ENCODE assay signal across 20 cellular contexts in the genomic region with DNA sequence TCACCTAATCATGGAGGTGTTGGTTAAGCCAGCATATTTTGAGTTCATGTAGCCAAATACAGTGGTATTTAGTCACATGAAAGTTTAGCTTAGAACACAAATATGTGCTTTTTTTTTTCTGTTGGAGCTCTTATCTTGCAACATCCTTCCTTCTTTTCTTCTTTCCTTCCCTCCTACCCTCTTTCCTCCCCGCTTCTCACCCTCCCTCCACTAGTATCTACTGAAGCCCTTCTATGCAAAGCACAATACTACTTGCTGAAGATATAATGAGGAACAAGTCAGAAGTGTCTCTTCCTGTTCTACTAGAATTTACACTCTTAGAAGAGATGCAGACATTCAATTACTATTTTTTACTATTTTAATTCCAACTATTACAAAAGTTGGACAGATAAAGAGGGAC.
DNase-seq lines count a peak whose midpoint lies in the region; ATAC-seq and TF ChIP-seq lines count a peak whose summit lies in the region.
"Had no signal": no experiment of that assay in that cellular context is flagged by ENCODE, and none has a peak within 500 bp of the region (broad histone marks: within the 10 kb centered on the region; RNA-seq: fewer than 3 reads in every experiment).

No MANE protein-coding gene starts in this region.

- no peaks in the 10 kb centered on the region for H3K9me3 Mint-ChIP-seq in type B pancreatic cell
- H3K9me3 Mint-ChIP-seq: CD8-positive, alpha-beta memory T cell; immature natural killer cell; stimulated activated naive CD8-positive, alpha-beta T cell treated with anti-CD3 and anti-CD28 coated beads, Interleukin-15, Interleukin-2, amounts not matched to agents 100 ng/mL and 50 ng/mL, for 24 hours had no signal

- intact Hi-C loops in aorta (cut with DNase I) = no loop called here
- intact Hi-C loops in gastrocnemius medialis (cut with DNase I; ENCODE audit: low total_unique reads) = no loop called here

- peak overlapping the region; percentile 19 for H3K4me3 ChIP-seq in DOHH2 (ENCODE audit: low read length)
- no peak overlapping the region for H3K4me3 ChIP-seq in choroid plexus epithelial cell (ENCODE audit: low read depth, low read length)
- no peak overlapping the region for H3K4me3 ChIP-seq in aorta (ENCODE audit: low read length in 2 of 2)
- no peak overlapping the region for H3K4me3 ChIP-seq in gastrocnemius medialis
- H3K4me3 ChIP-seq: heart right ventricle, right lobe of liver, upper lobe of right lung had no signal

- peak overlapping the region; percentile 44 for H3K4me2 ChIP-seq in DOHH2 (ENCODE audit: low read length)

- no peak for TF ChIP-seq CTCF in DOHH2 (IDR thresholded peaks at IDR 0.05; ENCODE audit: low read depth, low read length, poor library complexity, severe bottlenecking)
- TF ChIP-seq CTCF in choroid plexus epithelial cell (conservative IDR thresholded peaks at IDR 0.05; ENCODE audit: low read depth, low read length) = no peak
- TF ChIP-seq CTCF in gastrocnemius medialis (IDR thresholded peaks at IDR 0.05 in 4 of 5, conservative IDR thresholded peaks at IDR 0.05 in 1 of 5) = no peak
- no peak for TF ChIP-seq CTCF in type B pancreatic cell (conservative IDR thresholded peaks at IDR 0.05)

- peak; percentile 44 for ATAC-seq in HG02678 (IDR thresholded peaks at IDR 0.05; ENCODE audit: unreplicated experiment)
- ATAC-seq in aorta (ENCODE audit: low FRiP score) = no peak
- ATAC-seq in gastrocnemius medialis = no peak
- ATAC-seq: HCT116, heart right ventricle, right lobe of liver, upper lobe of right lung had no signal

- H3K4me3 Mint-ChIP-seq in type B pancreatic cell = no peak overlapping the region
- H3K4me3 Mint-ChIP-seq: CD8-positive, alpha-beta memory T cell; immature natural killer cell; stimulated activated naive CD8-positive, alpha-beta T cell treated with anti-CD3 and anti-CD28 coated beads, Interleukin-15, Interleukin-2, amounts not matched to agents 100 ng/mL and 50 ng/mL, for 24 hours had no signal

- DNase-seq in NOMO-1 treated with DMSO at 0.1 percent for 48 hours (lab: John Stamatoyannopoulos, UW; ENCODE audit: unreplicated experiment) (peak; percentile 73), choroid plexus epithelial cell (ENCODE audit: low read depth) (peak; percentile 40), aorta (no peak), gastrocnemius medialis (no peak), NCI-H187 treated with DMSO at 0.1 percent for 48 hours (lab: John Stamatoyannopoulos, UW) (no peak), type B pancreatic cell (ENCODE audit: extremely low spot score, unreplicated experiment) (no peak)
- DNase-seq: activated naive CD4-positive, alpha-beta T cell; anterior cingulate cortex; CD8-positive, alpha-beta memory T cell; DMS79 treated with DMSO at 0.1 percent for 48 hours; effector CD8-positive, alpha-beta T cell; heart right ventricle; immature natural killer cell; NCI-H524 treated with DMSO at 0.1 percent for 48 hours; right lobe of liver; upper lobe of right lung had no signal

- 83 to 100% methylated on average over 1 of the region's 1 CpG for WGBS in aorta, 2 donors

- no peaks in the 10 kb centered on the region for H3K27me3 Mint-ChIP-seq in type B pancreatic cell
- H3K27me3 Mint-ChIP-seq: CD8-positive, alpha-beta memory T cell; stimulated activated naive CD8-positive, alpha-beta T cell treated with anti-CD3 and anti-CD28 coated beads, Interleukin-15, Interleukin-2, amounts not matched to agents 100 ng/mL and 50 ng/mL, for 24 hours had no signal

- peaks cover 24% of the 10 kb centered on the region for H3K4me1 ChIP-seq in DOHH2 (ENCODE audit: control insufficient read depth, low read length)
- H3K4me1 ChIP-seq in aorta (ENCODE audit: control insufficient read depth in 1 of 2, insufficient read depth in 2 of 2, low read length in 2 of 2) = no peaks in the 10 kb centered on the region
- no peaks in the 10 kb centered on the region for H3K4me1 ChIP-seq in gastrocnemius medialis
- H3K4me1 ChIP-seq: right lobe of liver, upper lobe of right lung had no signal

- H3K79me2 ChIP-seq in DOHH2 (ENCODE audit: control insufficient read depth, low read length) = no peaks in the 10 kb centered on the region

- no peaks in the 10 kb centered on the region for H3F3A ChIP-seq in DOHH2 (ENCODE audit: control insufficient read depth, insufficient read depth)

- no peaks in the 10 kb centered on the region for H3K27me3 ChIP-seq in DOHH2 (ENCODE audit: control insufficient read depth, low read length)
- H3K27me3 ChIP-seq in aorta (ENCODE audit: control insufficient read depth in 1 of 2, insufficient read depth in 2 of 2, low read length in 1 of 2) = no peaks in the 10 kb centered on the region
- H3K27me3 ChIP-seq in gastrocnemius medialis = no peaks in the 10 kb centered on the region
- H3K27me3 ChIP-seq: heart right ventricle, right lobe of liver, upper lobe of right lung had no signal

- H3K36me3 ChIP-seq in DOHH2 (ENCODE audit: control insufficient read depth, low read length) (no peaks in the 10 kb centered on the region), aorta (ENCODE audit: control insufficient read depth in 1 of 2, insufficient read depth in 2 of 2, low read length in 1 of 2) (no peaks in the 10 kb centered on the region), gastrocnemius medialis (no peaks in the 10 kb centered on the region)
- H3K36me3 ChIP-seq: heart right ventricle, right lobe of liver, upper lobe of right lung had no signal

- no peaks in the 10 kb centered on the region for H3K36me3 Mint-ChIP-seq in type B pancreatic cell

- H3K27ac ChIP-seq in DOHH2 (ENCODE audit: low read depth, low read length) = peak overlapping the region; percentile 24
- H3K27ac ChIP-seq in aorta (ENCODE audit: low read depth in 1 of 2, low read length in 2 of 2) = no peak overlapping the region
- no peak overlapping the region for H3K27ac ChIP-seq in gastrocnemius medialis
- H3K27ac ChIP-seq: heart right ventricle, right lobe of liver, upper lobe of right lung had no signal

- no peaks in the 10 kb centered on the region for H4K20me1 ChIP-seq in DOHH2 (ENCODE audit: control insufficient read depth, insufficient read depth, low read depth, low read length)

- no peaks in the 10 kb centered on the region for H3K4me1 Mint-ChIP-seq in type B pancreatic cell (ENCODE audit: unreplicated experiment)

- no peak overlapping the region for H3K27ac Mint-ChIP-seq in type B pancreatic cell
- H3K27ac Mint-ChIP-seq: stimulated activated naive CD8-positive, alpha-beta T cell treated with anti-CD3 and anti-CD28 coated beads, Interleukin-15, Interleukin-2, amounts not matched to agents 100 ng/mL and 50 ng/mL, for 24 hours had no signal

- in situ Hi-C loops in gastrocnemius medialis (cut with MboI; ENCODE audit: low sequenced_read_pairs in 4 of 4) = no loop called here

- H3K9me3 ChIP-seq in DOHH2 (ENCODE audit: control insufficient read depth, insufficient read depth, low read length) (no peaks in the 10 kb centered on the region), aorta (ENCODE audit: control insufficient read depth, low read length) (no peaks in the 10 kb centered on the region), gastrocnemius medialis (no peaks in the 10 kb centered on the region)
- H3K9me3 ChIP-seq: heart right ventricle, right lobe of liver, upper lobe of right lung had no signal

- no peaks in the 10 kb centered on the region for H3K9me2 ChIP-seq in DOHH2 (replicated peaks; ENCODE audit: control insufficient read depth, low read length)

- TF ChIP-seq POLR2A in gastrocnemius medialis (IDR thresholded peaks at IDR 0.05) = no peak

Comparison
In these comparisons a context has a peak if more than half of its experiments do, and no peak if none do; other contexts are left out.
1. DNase-seq: peak in NOMO-1 treated with DMSO at 0.1 percent for 48 hours (single experiment) and choroid plexus epithelial cell (single experiment); none in aorta (0 of 2), gastrocnemius medialis (0 of 2), NCI-H187 treated with DMSO at 0.1 percent for 48 hours (single experiment) and type B pancreatic cell (single experiment).